In the genomic region with DNA sequence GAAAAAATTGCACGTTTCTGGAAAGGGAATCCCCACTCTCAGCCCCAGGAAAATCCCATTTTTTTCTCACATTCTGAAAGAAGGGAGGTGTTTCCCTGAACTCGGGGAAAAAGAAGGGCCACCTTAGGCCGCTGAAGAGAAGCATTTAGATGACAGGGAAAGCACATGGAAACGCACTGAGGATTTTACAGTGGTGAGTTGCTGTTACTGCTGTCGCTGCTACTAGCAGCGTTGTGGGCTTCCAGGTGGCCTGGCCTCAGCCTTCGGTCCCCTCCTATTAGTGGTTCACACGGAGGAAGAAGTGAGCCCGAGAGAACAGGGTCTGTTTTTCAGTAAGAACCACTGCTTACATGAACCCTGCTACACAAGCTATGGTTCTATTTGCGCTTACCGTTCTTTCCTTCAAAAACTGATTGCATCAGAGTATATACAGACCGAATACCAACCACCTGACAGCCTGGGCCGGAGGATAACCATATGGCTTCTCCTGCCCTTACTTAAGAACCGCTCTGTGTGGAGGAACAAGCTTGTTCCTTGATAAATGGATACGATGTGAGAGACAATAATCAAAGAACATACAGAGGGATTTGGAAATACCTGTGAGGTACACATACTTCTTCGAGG, we compare ENCODE assay signal across 8 cellular contexts. TPM values are rescaled to one million over a fixed set of nuclear protein-coding genes. Genes with fewer than 3 reads are reported as not detected.
DNase-seq lines count a peak whose midpoint lies in the region; ATAC-seq and TF ChIP-seq lines count a peak whose summit lies in the region.

No MANE protein-coding gene starts in this region.

- no peaks in the 10 kb centered on the region for H3K36me3 ChIP-seq in H7 (replicated peaks; ENCODE audit: control insufficient read depth, insufficient read depth, low read length)
- no peaks in the 10 kb centered on the region for H3K36me3 ChIP-seq in heart right ventricle

- H3K27me3 ChIP-seq in H7 (ENCODE audit: control insufficient read depth, insufficient read depth, low read length) (no peaks in the 10 kb centered on the region), heart right ventricle (peaks cover 0 to 27% (median 4%) of the 10 kb centered on the region in 7 donors)

- H3K27ac ChIP-seq in heart right ventricle: peak overlapping the region in 9 of 10 donors; percentile 55 to 86 (median 75)

- TF ChIP-seq CTCF in heart right ventricle (IDR thresholded peaks at IDR 0.05): no peak

- peak overlapping the region; percentile 62 for H3K4me3 ChIP-seq in H7 (ENCODE audit: insufficient read depth, low read depth, low read length)
- peak overlapping the region in 9 of 10 donors; percentile 26 to 66 (median 57) for H3K4me3 ChIP-seq in heart right ventricle

- intact Hi-C loops in heart right ventricle (cut with DNase I): no loop called here

- no peaks in the 10 kb centered on the region for H3K9me3 ChIP-seq in heart right ventricle

- ATAC-seq in heart right ventricle (peak in 7 of 8 donors; percentile 39 to 68 (median 55)), HG02970 (IDR thresholded peaks at IDR 0.05; ENCODE audit: low FRiP score, unreplicated experiment) (no peak)

- H3K4me1 ChIP-seq in heart right ventricle: peaks cover 0 to 26% (median 5%) of the 10 kb centered on the region in 9 donors

- DNase-seq in H7 (no peak), OCI-M1 (lab: John Stamatoyannopoulos, UW) (peak; percentile 80), heart right ventricle (peak in 1 of 2 donors; percentile 5), renal cortical epithelial cell (ENCODE audit: low read depth) (peak; percentile 45), CD1c-positive myeloid dendritic cell (ENCODE audit: extremely low spot score) (no peak), ecto neural progenitor cell (ENCODE audit: low spot score) (no peak)
- no peak for DNase-seq in activated CD4-positive, alpha-beta T cell treated with anti-CD3 and anti-CD28 coated beads for 48 hours

- 23 to 24% methylated on average over 16 of the region's 16 CpGs for WGBS in heart right ventricle, 2 donors

RNA-seq across cellular contexts. Expression of gene KCNT2, which starts 1.0 kb away (rescaled TPM):
- 7.0 and 12.3 TPM in 2 replicates for total RNA-seq in H7 (2014; rRNA removed; shearing (Covaris generic))
- 1 to 10 TPM in 2 of 10 donors, under 1 TPM in 8; 0.44 to 1.1 (median 0.71) TPM for total RNA-seq in heart right ventricle
- under 1 TPM; 0.26 to 0.66 TPM for polyA plus RNA-seq in heart right ventricle
- total RNA-seq in renal cortical epithelial cell: 1.0 and 1.6 TPM in 2 replicates

RNA-seq across cellular contexts. Expression of gene CFH, which starts 42.6 kb away (rescaled TPM):
- not detected in 2 replicates for total RNA-seq in H7 (2014; rRNA removed; shearing (Covaris generic))
- total RNA-seq in heart right ventricle: 10 to 100 TPM; 12.7 to 50.5 (median 28.5) TPM
- polyA plus RNA-seq in heart right ventricle: 10 to 100 TPM; 14.6 to 34.0 TPM
- 1.7 and 30.3 TPM in 2 replicates for total RNA-seq in renal cortical epithelial cell

Comparison
In these comparisons a context has a peak if more than half of its experiments do, and no peak if none do; other contexts are left out.
1. DNase-seq: peak in OCI-M1 (single experiment) and renal cortical epithelial cell (single experiment); none in H7 (single experiment), CD1c-positive myeloid dendritic cell (single experiment), activated CD4-positive, alpha-beta T cell treated with anti-CD3 and anti-CD28 coated beads for 48 hours (single experiment) and ecto neural progenitor cell (single experiment).